In genomic region chr16:86869288-86870022, GRCh38 we compare ENCODE assay signal across 1 cellular context.
TF ChIP-seq lines count a peak whose summit lies in the region.

No MANE protein-coding gene starts in this region.

TF ChIP-seq in HEK293, 187 proteins besides CTCF, POLR2A, EP300 and RAD21:
- TF ChIP-seq SP7 (tag by site-specific recombination; IDR thresholded peaks at IDR 0.05) (no peak), ZNF394 (tag by site-specific recombination; IDR thresholded peaks at IDR 0.05; ENCODE audit: borderline replicate concordance) (no peak), GLIS2 (tag by site-specific recombination; IDR thresholded peaks at IDR 0.05) (peak; percentile 35; the same call in 1 of the 2 replicates), GLIS1 (tag by site-specific recombination; IDR thresholded peaks at IDR 0.05) (peak; percentile 98), ZNF626 (tag by site-specific recombination; IDR thresholded peaks at IDR 0.05) (no peak), ZIC2 (tag by site-specific recombination; IDR thresholded peaks at IDR 0.05) (peak; percentile 95), ZNF341 (tag by site-specific recombination; IDR thresholded peaks at IDR 0.05; ENCODE audit: low read depth) (peak; percentile 66), ZNF48 (tag by site-specific recombination; IDR thresholded peaks at IDR 0.05) (no peak)
